ENCODE assay signal across 30 cellular contexts in the genomic region with DNA sequence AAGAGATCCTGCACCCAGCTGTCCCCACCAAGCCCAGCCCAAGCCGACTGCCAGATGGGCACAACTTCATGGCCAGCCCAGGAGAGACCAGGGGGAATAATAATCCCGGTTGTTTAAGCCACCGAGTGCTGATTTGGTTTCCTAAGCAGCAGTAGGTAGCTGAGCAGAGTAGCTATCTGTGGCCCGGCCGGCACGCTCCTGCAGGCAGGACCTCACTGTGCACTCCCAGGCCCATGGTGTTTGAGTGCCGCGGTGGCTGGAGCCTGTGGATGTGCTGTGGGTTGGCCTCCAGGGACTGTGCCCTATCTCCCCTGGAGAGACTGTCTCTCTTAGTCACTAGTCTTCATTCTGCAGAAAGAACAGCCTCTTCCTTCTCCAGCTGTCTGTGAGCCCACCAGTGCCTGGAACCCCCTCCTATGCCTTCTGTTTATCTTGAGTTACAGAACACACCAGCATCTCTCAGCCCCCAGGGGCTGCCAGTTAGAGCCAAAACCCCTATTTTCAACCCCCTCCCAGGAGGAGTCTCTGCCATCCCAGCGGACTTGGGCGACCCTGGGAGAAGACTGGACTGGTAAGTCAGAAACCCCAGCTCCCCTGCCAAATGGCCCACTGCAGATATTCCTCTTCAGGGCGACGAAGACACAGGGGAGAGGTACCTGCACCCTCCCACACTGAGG.
DNase-seq lines count a peak whose midpoint lies in the region; ATAC-seq, FAIRE-seq and TF ChIP-seq lines count a peak whose summit lies in the region.
"Had no signal": no experiment of that assay in that cellular context is flagged by ENCODE, and none has a peak within 500 bp of the region (broad histone marks: within the 10 kb centered on the region; RNA-seq: fewer than 3 reads in every experiment).

No MANE protein-coding gene starts in this region.

- WGBS in HepG2 (ENCODE audit: low lambda C conversion rate) = 2% methylated on average over 8 of the region's 12 CpGs
- no CpG with 5 or more reads among the region's 12 CpGs for whole genome bisulfite sequencing in right lobe of liver (ENCODE audit: insufficient coverage, low coverage, low lambda C conversion rate, missing lambda C conversion rate)

- H4K20me1 ChIP-seq in HepG2 (ENCODE audit: insufficient read depth, low read length) (no peaks in the 10 kb centered on the region; the same call in 1 of the 2 replicates), keratinocyte (ENCODE audit: control insufficient read depth, extremely low read depth, insufficient read depth, low read length) (no peaks in the 10 kb centered on the region)

- H3K36me3 ChIP-seq in HepG2 (replicated peaks in 1 of 2; ENCODE audit: control insufficient read depth in 1 of 2, insufficient read depth in 2 of 2, low read length in 2 of 2) (no peaks in the 10 kb centered on the region), right lobe of liver (no peaks in the 10 kb centered on the region), keratinocyte (ENCODE audit: control insufficient read depth in 2 of 2, extremely low read depth in 1 of 2, insufficient read depth in 2 of 2, low read length in 2 of 2) (no peaks in the 10 kb centered on the region)
- H3K36me3 ChIP-seq: cardiac muscle cell, colonic mucosa, gastroesophageal sphincter, HAP-1, prostate gland, stomach, uterus had no signal

- H3K79me2 ChIP-seq in HepG2 (ENCODE audit: insufficient read depth, low read length) (no peaks in the 10 kb centered on the region), keratinocyte (ENCODE audit: control insufficient read depth, insufficient read depth, low read length) (no peaks in the 10 kb centered on the region)
- H3K79me2 ChIP-seq: hepatocyte had no signal

- POLR2A ChIA-PET in HepG2 (lab: Yijun Ruan, JAX) = no interaction called here

- no peaks in the 10 kb centered on the region for H3K9me3 ChIP-seq in HepG2 (ENCODE audit: low read length)
- H3K9me3 ChIP-seq in right lobe of liver = no peaks in the 10 kb centered on the region
- H3K9me3 ChIP-seq in keratinocyte (ENCODE audit: control insufficient read depth, low read depth, low read length) = no peaks in the 10 kb centered on the region
- H3K9me3 ChIP-seq: colonic mucosa, gastroesophageal sphincter, HAP-1, prostate gland, stomach, uterus had no signal

- no TSS peak for BruUV-seq in HepG2 (replicated peaks; lab: Mats Ljungman, UMichigan)

- TF ChIP-seq CTCF in HepG2 (CRISPR knock-in tag; IDR thresholded peaks at IDR 0.05) = no peak
- no peak for TF ChIP-seq CTCF in right lobe of liver (IDR thresholded peaks at IDR 0.05)
- no peak for TF ChIP-seq CTCF in keratinocyte (optimal IDR thresholded peaks at IDR 0.05 in 1 of 3, IDR thresholded peaks at IDR 0.05 in 1 of 3, conservative IDR thresholded peaks at IDR 0.05 in 1 of 3; ENCODE audit: extremely low read depth in 1 of 3, insufficient read depth in 2 of 3, low read length in 3 of 3)

- CTCF ChIA-PET in HepG2 (lab: Yijun Ruan, JAX; ENCODE audit: low intra/inter-chr PET ratio, low total read pairs) = no interaction called here

- H3K4me3 ChIP-seq in HepG2 (replicated peaks in 1 of 3; ENCODE audit: insufficient read depth in 1 of 3, low read depth in 2 of 3, low read length in 3 of 3) (no peak overlapping the region), right lobe of liver (no peak overlapping the region), keratinocyte (ENCODE audit: control insufficient read depth in 2 of 3, extremely low read depth in 1 of 3, insufficient read depth in 2 of 3, low read depth in 1 of 3, low read length in 3 of 3) (no peak overlapping the region)
- H3K4me3 ChIP-seq: cardiac muscle cell, colonic mucosa, gastroesophageal sphincter, HAP-1, hepatocyte, prostate gland, stomach, uterus had no signal

- TF ChIP-seq RAD21 in HepG2 (CRISPR knock-in tag; IDR thresholded peaks at IDR 0.05) = no peak

- H3K9ac ChIP-seq in HepG2 (ENCODE audit: insufficient read depth, low read depth, low read length) (no peak overlapping the region), keratinocyte (ENCODE audit: control insufficient read depth, extremely low read depth, insufficient read depth, low read length) (no peak overlapping the region)

- in situ Hi-C loops in HepG2 (cut with HindIII; ENCODE audit: extremely low pct_ligation_motif_present, low pct_unique_long_range_greater_than_20kb) = no loop called here

- H3K4me1 ChIP-seq in HepG2 (ENCODE audit: insufficient read depth, low read length) (no peaks in the 10 kb centered on the region), right lobe of liver (no peaks in the 10 kb centered on the region), keratinocyte (ENCODE audit: control insufficient read depth, extremely low read depth, insufficient read depth, low read length) (peaks cover 14% of the 10 kb centered on the region)
- H3K4me1 ChIP-seq: colonic mucosa, gastroesophageal sphincter, HAP-1, prostate gland, stomach, uterus had no signal

- dilution Hi-C loops in keratinocyte (cut with MboI; ENCODE audit: extremely low pct_ligation_motif_present, low sequenced_read_pairs) = no loop called here

- intact Hi-C loops in HepG2 (cut with micrococcal nuclease; ENCODE audit: unreplicated experiment) (no loop called here), right lobe of liver (cut with DNase I) (no loop called here), left ventricle myocardium superior (cut with micrococcal nuclease) (no loop called here)

- peak; percentile 32; the same call in 2 of the 3 replicates for ATAC-seq in HepG2
- ATAC-seq in right lobe of liver = no peak
- ATAC-seq in left ventricle myocardium superior = no peak
- no peak for ATAC-seq in GM18520 (IDR thresholded peaks at IDR 0.05; ENCODE audit: unreplicated experiment)
- ATAC-seq: CD8-positive, alpha-beta T cell; gastroesophageal sphincter; sciatic nerve had no signal

- FAIRE-seq in HepG2 (lab: Jason Lieb, UNC) (no peak), keratinocyte (lab: Jason Lieb, UNC) (no peak)
- FAIRE-seq: GM12892, RCC 7860 had no signal

- H3K27me3 ChIP-seq in HepG2 (ENCODE audit: control insufficient read depth in 1 of 2, insufficient read depth in 2 of 2, low read length in 2 of 2) = peaks cover 12 to 92% of the 10 kb centered on the region in 2 experiments; a peak in 4 of 5 replicates
- H3K27me3 ChIP-seq in right lobe of liver = no peaks in the 10 kb centered on the region
- H3K27me3 ChIP-seq in keratinocyte (ENCODE audit: control insufficient read depth, extremely low read depth, insufficient read depth, low read length) = no peaks in the 10 kb centered on the region
- H3K27me3 ChIP-seq: cardiac muscle cell, colonic mucosa, uterus had no signal

- no peak overlapping the region for H3K27ac ChIP-seq in HepG2 (ENCODE audit: extremely low read length, insufficient read depth, low read length)
- H3K27ac ChIP-seq in right lobe of liver = no peak overlapping the region
- H3K27ac ChIP-seq in keratinocyte (ENCODE audit: control insufficient read depth, insufficient read depth, low read length) = no peak overlapping the region
- H3K27ac ChIP-seq: cardiac muscle cell, colonic mucosa, gastroesophageal sphincter, hepatocyte, prostate gland, stomach, uterus had no signal

- TF ChIP-seq POLR2A in HepG2 (IDR thresholded peaks at IDR 0.05; ENCODE audit: insufficient read depth in 1 of 2, low read depth in 2 of 2, low read length in 2 of 2) = no peak
- TF ChIP-seq POLR2A in right lobe of liver (IDR thresholded peaks at IDR 0.05) = no peak

- TF ChIP-seq EP300 in HepG2 (IDR thresholded peaks at IDR 0.05; ENCODE audit: low read depth in 2 of 2, low read length in 2 of 2) (no peak), HepG2 (CRISPR knock-in tag; IDR thresholded peaks at IDR 0.05; ENCODE audit: borderline replicate concordance) (no peak)

- DNase-seq in HepG2 (ENCODE audit: low spot score) = no peak
- DNase-seq in right lobe of liver = no peak
- DNase-seq in NCI-H82 treated with DMSO at 0.1 percent for 48 hours (lab: John Stamatoyannopoulos, UW; ENCODE audit: unreplicated experiment) = peak; percentile 58
- DNase-seq in keratinocyte (ENCODE audit: low read depth, low spot score) = no peak
- no peak for DNase-seq in left ventricle myocardium superior
- DNase-seq in NK-92 (lab: John Stamatoyannopoulos, UW; ENCODE audit: unreplicated experiment) = no peak
- no peak for DNase-seq in HCEC 1CT
- DNase-seq: activated CD4-positive, alpha-beta T cell treated with anti-CD3 and anti-CD28 coated beads, Interleukin-2, amount 10 ng/mL, durations not matched to agents 7 days and 5 days; activated effector memory CD4-positive, alpha-beta T cell treated with anti-CD3 and anti-CD28 coated beads, Interleukin-2, amount 50 U/mL, for 16 hours; activated naive CD8-positive, alpha-beta T cell treated with anti-CD3 and anti-CD28 coated beads for 36 hours; activated T-cell treated with anti-CD3 and anti-CD28 coated beads, Interleukin-2, amount 50 U/mL, for 1 hour; aorta; CD8-positive, alpha-beta T cell; colonic mucosa; effector CD4-positive, alpha-beta T cell; mammary epithelial cell; SIG-M5; stimulated activated CD4-positive, alpha-beta T cell treated with anti-CD3 and anti-CD28 coated beads, Interleukin-12 subunit alpha, Interleukin-12 subunit beta, amount 100 ng/mL, for 4 hours; stimulated activated CD4-positive, alpha-beta T cell treated with anti-CD3 and anti-CD28 coated beads, Interleukin-2, amount 100 ng/mL, for 48 hours; stomach; uterus had no signal

- H2AFZ ChIP-seq in HepG2 (ENCODE audit: low read length) (no peak overlapping the region), keratinocyte (ENCODE audit: control insufficient read depth, low read length) (no peak overlapping the region)
- H2AFZ ChIP-seq: hepatocyte had no signal

- H3K4me2 ChIP-seq in HepG2 (ENCODE audit: low read depth, low read length) (no peak overlapping the region), keratinocyte (ENCODE audit: control insufficient read depth, extremely low read depth, insufficient read depth, low read depth, low read length) (peak overlapping the region; percentile 39)
- H3K4me2 ChIP-seq: hepatocyte had no signal

- no peaks in the 10 kb centered on the region for H3K9me1 ChIP-seq in keratinocyte (ENCODE audit: control insufficient read depth, extremely low read depth, insufficient read depth, low read length)

TF ChIP-seq in HepG2, 621 proteins besides CTCF, POLR2A, EP300 and RAD21 (continues in another document):
- TF ChIP-seq ZKSCAN8 (CRISPR knock-in tag; IDR thresholded peaks at IDR 0.05; ENCODE audit: borderline replicate concordance) (no peak), SMARCC2 (IDR thresholded peaks at IDR 0.05) (no peak)
